Comparison of ENCODE assay signal across 27 cellular contexts in genomic region chr7:73839290-73839689, GRCh38. TPM values are rescaled to one million over a fixed set of nuclear protein-coding genes. Genes with fewer than 3 reads are reported as not detected.
"Had no signal": no experiment of that assay in that cellular context is flagged by ENCODE, and none has a peak within 500 bp of the region (broad histone marks: within the 10 kb centered on the region; RNA-seq: fewer than 3 reads in every experiment).

No MANE protein-coding gene starts in this region.

- H3K36me3 ChIP-seq: heart left ventricle, upper lobe of right lung had no signal

- H3K27me3 Mint-ChIP-seq: activated T-helper 17 cell treated with anti-CD3 and anti-CD28 coated beads, Interleukin-2, amount 50 U/mL, for 72 hours; progenitor cell of endocrine pancreas had no signal

- H3K9me3 Mint-ChIP-seq: activated naive CD4-positive, alpha-beta T cell treated with anti-CD3 and anti-CD28 coated beads, Interleukin-2, amount 50 U/mL, for 72 hours; activated T-helper 17 cell treated with anti-CD3 and anti-CD28 coated beads, Interleukin-2, amount 50 U/mL, for 72 hours had no signal

- H3K9me3 ChIP-seq: heart left ventricle, upper lobe of right lung had no signal

- H3K27ac ChIP-seq: coronary artery, heart left ventricle, upper lobe of right lung had no signal

- ATAC-seq: activated CD8-positive, alpha-beta T cell treated with anti-CD3 and anti-CD28 coated beads, Interleukin-2, amount 10 ng/mL, durations not matched to agents 7 days and 5 days; activated naive CD4-positive, alpha-beta T cell treated with anti-CD3 and anti-CD28 coated beads, Interleukin-2, amount 50 U/mL, for 72 hours; activated T-helper 17 cell treated with anti-CD3 and anti-CD28 coated beads, Interleukin-2, amount 50 U/mL, for 72 hours; heart left ventricle; left cardiac atrium; upper lobe of right lung had no signal

- H3K4me3 ChIP-seq: coronary artery, heart left ventricle, upper lobe of right lung had no signal

- H3K27ac Mint-ChIP-seq: activated CD8-positive, alpha-beta T cell treated with anti-CD3 and anti-CD28 coated beads, Interleukin-2, amount 10 ng/mL, durations not matched to agents 7 days and 5 days; activated T-helper 17 cell treated with anti-CD3 and anti-CD28 coated beads, Interleukin-2, amount 50 U/mL, for 72 hours; endodermal cell had no signal

- H3K4me3 Mint-ChIP-seq: activated CD8-positive, alpha-beta T cell treated with anti-CD3 and anti-CD28 coated beads, Interleukin-2, amount 10 ng/mL, durations not matched to agents 7 days and 5 days; activated T-helper 17 cell treated with anti-CD3 and anti-CD28 coated beads, Interleukin-2, amount 50 U/mL, for 72 hours; endodermal cell had no signal

- H3K27me3 ChIP-seq: heart left ventricle, upper lobe of right lung had no signal

- H3K36me3 Mint-ChIP-seq: activated naive CD4-positive, alpha-beta T cell treated with anti-CD3 and anti-CD28 coated beads, Interleukin-2, amount 50 U/mL, for 72 hours had no signal

- H3K4me1 Mint-ChIP-seq: activated T-helper 17 cell treated with anti-CD3 and anti-CD28 coated beads, Interleukin-2, amount 50 U/mL, for 72 hours had no signal

- FAIRE-seq: bronchial epithelial cell had no signal

- DNase-seq: activated CD4-positive, alpha-beta T cell treated with anti-CD3 and anti-CD28 coated beads for 1 hour; activated CD4-positive, alpha-beta T cell treated with anti-CD3 and anti-CD28 coated beads, Interleukin-2, amount 50 U/mL, for 1 hour; activated CD8-positive, alpha-beta T cell treated with anti-CD3 and anti-CD28 coated beads, Interleukin-2, amount 10 ng/mL, durations not matched to agents 7 days and 5 days; cerebellar nuclear complex; islet precursor cell; left cardiac atrium; mesenchymal stem cell; retina; stimulated activated CD4-positive, alpha-beta T cell treated with anti-CD3 and anti-CD28 coated beads, Interleukin-2, amount 100 ng/mL, for 48 hours; stimulated activated CD8-positive, alpha-beta memory T cell treated with anti-CD3 and anti-CD28 coated beads, Interleukin-4, amount 100 ng/mL, for 48 hours; stimulated activated naive CD4-positive, alpha-beta T cell; SW 1271; T-helper 9 cell; upper lobe of right lung had no signal

RNA-seq across cellular contexts. Expression of gene METTL27, which starts 3.0 kb away (rescaled TPM):
- total RNA-seq: activated CD8-positive, alpha-beta T cell treated with anti-CD3 and anti-CD28 coated beads, Interleukin-2, amount 10 ng/mL, durations not matched to agents 7 days and 5 days; mononuclear cell had no signal

RNA-seq across cellular contexts. Expression of gene CLDN4, which starts 8.5 kb away (rescaled TPM):
- total RNA-seq: myocyte had no signal

RNA-seq across cellular contexts. Expression of gene TMEM270, which starts 21.7 kb away (rescaled TPM):
- total RNA-seq: activated CD8-positive, alpha-beta T cell treated with anti-CD3 and anti-CD28 coated beads, Interleukin-2, amount 10 ng/mL, durations not matched to agents 7 days and 5 days; activated naive CD4-positive, alpha-beta T cell treated with anti-CD3 and anti-CD28 coated beads, Interleukin-2, amount 50 U/mL, for 72 hours; activated T-helper 17 cell treated with anti-CD3 and anti-CD28 coated beads, Interleukin-2, amount 50 U/mL, for 72 hours; bronchial epithelial cell; endodermal cell; fibroblast of villous mesenchyme; heart left ventricle; left cardiac atrium; lower leg skin; mononuclear cell; myocyte; omental fat pad; progenitor cell of endocrine pancreas; upper lobe of right lung had no signal
- polyA plus RNA-seq: heart left ventricle, neural cell had no signal
